17 cellular contexts compared by ENCODE assay signal in the genomic region with DNA sequence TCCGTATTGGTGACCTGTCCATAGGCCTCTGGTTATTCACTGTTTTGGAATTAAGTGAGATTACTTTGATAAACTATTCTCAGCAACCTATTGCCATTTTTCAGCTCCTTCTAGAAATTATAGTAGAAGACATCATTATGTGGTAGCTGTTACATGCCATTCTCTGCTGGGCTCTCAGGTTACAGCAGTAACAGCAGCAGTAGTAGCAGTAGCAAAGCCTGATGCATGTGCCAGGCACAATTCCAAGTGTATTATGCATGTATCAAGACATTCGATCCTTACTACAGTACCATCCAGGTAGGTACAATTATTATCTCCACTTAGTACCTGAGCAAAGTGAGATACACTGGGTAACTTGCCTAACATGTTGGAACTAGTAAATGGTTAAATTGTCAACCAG.
"Had no signal": no experiment of that assay in that cellular context is flagged by ENCODE, and none has a peak within 500 bp of the region (broad histone marks: within the 10 kb centered on the region; RNA-seq: fewer than 3 reads in every experiment).

No MANE protein-coding gene starts in this region.

- H3K4me1 Mint-ChIP-seq: activated naive CD8-positive, alpha-beta T cell treated with anti-CD3 and anti-CD28 coated beads, Interleukin-2, amount 10 ng/mL, durations not matched to agents 7 days and 5 days; central memory CD8-positive, alpha-beta T cell; naive B cell; stimulated activated effector memory CD8-positive, alpha-beta T cell treated with anti-CD3 and anti-CD28 coated beads, Interleukin-12 subunit alpha, Interleukin-12 subunit beta, amount 100 ng/mL, for 72 hours had no signal

- H3K9me3 ChIP-seq: ascending aorta, lower lobe of right lung, right atrium auricular region, tibial artery, uterus had no signal

- H3K4me1 ChIP-seq: ascending aorta, lower lobe of right lung, right atrium auricular region, tibial artery, uterus had no signal

- H3K36me3 Mint-ChIP-seq: activated naive CD8-positive, alpha-beta T cell treated with anti-CD3 and anti-CD28 coated beads, Interleukin-2, amount 10 ng/mL, durations not matched to agents 7 days and 5 days; naive B cell; stimulated activated effector memory CD8-positive, alpha-beta T cell treated with anti-CD3 and anti-CD28 coated beads, Interleukin-12 subunit alpha, Interleukin-12 subunit beta, amount 100 ng/mL, for 72 hours had no signal

- H3K27ac Mint-ChIP-seq: activated CD4-positive, alpha-beta memory T cell treated with anti-CD3 and anti-CD28 coated beads, Interleukin-2, amount 10 ng/mL, durations not matched to agents 7 days and 5 days; activated naive CD8-positive, alpha-beta T cell treated with anti-CD3 and anti-CD28 coated beads, Interleukin-2, amount 10 ng/mL, durations not matched to agents 7 days and 5 days; dendritic cell treated with granulocyte-macrophage colony-stimulating factor and Interleukin-4, amounts not matched to agents 40 ng/mL and 50 ng/mL, for 4 days; effector memory CD8-positive, alpha-beta T cell; naive B cell; stimulated activated effector memory CD8-positive, alpha-beta T cell treated with anti-CD3 and anti-CD28 coated beads, Interleukin-12 subunit alpha, Interleukin-12 subunit beta, amount 100 ng/mL, for 72 hours had no signal

- H3K4me3 Mint-ChIP-seq: activated CD4-positive, alpha-beta memory T cell treated with anti-CD3 and anti-CD28 coated beads, Interleukin-2, amount 10 ng/mL, durations not matched to agents 7 days and 5 days; activated naive CD8-positive, alpha-beta T cell treated with anti-CD3 and anti-CD28 coated beads, Interleukin-2, amount 10 ng/mL, durations not matched to agents 7 days and 5 days; central memory CD8-positive, alpha-beta T cell; dendritic cell treated with granulocyte-macrophage colony-stimulating factor and Interleukin-4, amounts not matched to agents 40 ng/mL and 50 ng/mL, for 4 days; effector memory CD8-positive, alpha-beta T cell; naive B cell; stimulated activated effector memory CD8-positive, alpha-beta T cell treated with anti-CD3 and anti-CD28 coated beads, Interleukin-12 subunit alpha, Interleukin-12 subunit beta, amount 100 ng/mL, for 72 hours had no signal

- H3K36me3 ChIP-seq: ascending aorta, lower lobe of right lung, right atrium auricular region, tibial artery, uterus had no signal

- H3K27me3 ChIP-seq: ascending aorta, right atrium auricular region, tibial artery, uterus had no signal

- H3K4me3 ChIP-seq: ascending aorta, lower lobe of right lung, right atrium auricular region, tibial artery, uterus had no signal

- H3K27ac ChIP-seq: ascending aorta, lower lobe of right lung, right atrium auricular region, tibial artery, uterus had no signal

- H3K27me3 Mint-ChIP-seq: central memory CD8-positive, alpha-beta T cell; dendritic cell treated with granulocyte-macrophage colony-stimulating factor and Interleukin-4, amounts not matched to agents 40 ng/mL and 50 ng/mL, for 4 days had no signal

- ATAC-seq: effector memory CD8-positive, alpha-beta T cell; lower lobe of right lung; stimulated activated effector memory CD8-positive, alpha-beta T cell treated with anti-CD3 and anti-CD28 coated beads, Interleukin-12 subunit alpha, Interleukin-12 subunit beta, amount 100 ng/mL, for 72 hours had no signal

- H3K9me3 Mint-ChIP-seq: activated CD4-positive, alpha-beta memory T cell treated with anti-CD3 and anti-CD28 coated beads, Interleukin-2, amount 10 ng/mL, durations not matched to agents 7 days and 5 days; activated naive CD8-positive, alpha-beta T cell treated with anti-CD3 and anti-CD28 coated beads, Interleukin-2, amount 10 ng/mL, durations not matched to agents 7 days and 5 days; central memory CD8-positive, alpha-beta T cell; dendritic cell treated with granulocyte-macrophage colony-stimulating factor and Interleukin-4, amounts not matched to agents 40 ng/mL and 50 ng/mL, for 4 days; effector memory CD8-positive, alpha-beta T cell had no signal

- DNase-seq: activated CD4-positive, alpha-beta memory T cell treated with anti-CD3 and anti-CD28 coated beads, Interleukin-2, amount 10 ng/mL, durations not matched to agents 7 days and 5 days; activated CD8-positive, alpha-beta memory T cell treated with anti-CD3 and anti-CD28 coated beads, Interleukin-2, amount 50 U/mL, for 4 hours; activated naive CD8-positive, alpha-beta T cell treated with anti-CD3 and anti-CD28 coated beads, Interleukin-2, amount 10 ng/mL, durations not matched to agents 7 days and 5 days; effector memory CD8-positive, alpha-beta T cell; hypothalamus; lower lobe of right lung; midbrain; naive B cell; posterior cingulate gyrus; T-helper 9 cell; tibial artery; uterus had no signal
